Comparison of ENCODE assay signal across 8 cellular contexts in genomic region chr17:17682293-17682736, GRCh38. TPM values are rescaled to one million over a fixed set of nuclear protein-coding genes. Genes with fewer than 3 reads are reported as not detected.
DNase-seq lines count a peak whose midpoint lies in the region; ATAC-seq and TF ChIP-seq lines count a peak whose summit lies in the region.

No MANE protein-coding gene starts in this region.

- H3K9me3 ChIP-seq in neural cell (ENCODE audit: low read length) (no peaks in the 10 kb centered on the region), upper lobe of left lung (no peaks in the 10 kb centered on the region)

- H3K36me3 Mint-ChIP-seq in activated T-cell treated with anti-CD3 and anti-CD28 coated beads, Interleukin-2, amount 50 U/mL, for 72 hours (ENCODE audit: insufficient read depth in 2 of 2) = peaks cover 1 to 2% of the 10 kb centered on the region in 2 donors

- H3K4me3 Mint-ChIP-seq in activated T-cell treated with anti-CD3 and anti-CD28 coated beads, Interleukin-2, amount 50 U/mL, for 72 hours = peak overlapping the region; percentile 89 to 91

- DNase-seq in EH (ENCODE audit: low read depth) (peak; percentile 56), NCI-H526 treated with DMSO at 0.1 percent for 48 hours (lab: John Stamatoyannopoulos, UW) (peak; percentile 2), fibroblast of mammary gland (ENCODE audit: low read depth) (no peak), upper lobe of left lung (peak; percentile 70 to 93), Kasumi-1 (lab: John Stamatoyannopoulos, UW) (no peak)
- peak; percentile 76 to 79 for DNase-seq in activated T-cell treated with anti-CD3 and anti-CD28 coated beads, Interleukin-2, amount 50 U/mL, for 72 hours

- H4K20me1 ChIP-seq in neural cell (ENCODE audit: insufficient read depth) = no peaks in the 10 kb centered on the region

- peaks cover 50% of the 10 kb centered on the region for H3K79me2 ChIP-seq in neural cell (replicated peaks; ENCODE audit: insufficient read depth, low read length)

- TF ChIP-seq EP300 in neural cell (conservative IDR thresholded peaks at IDR 0.05; ENCODE audit: poor library complexity, severe bottlenecking) (no peak), upper lobe of left lung (IDR thresholded peaks at IDR 0.05) (no peak)

- H3K36me3 ChIP-seq in neural cell (ENCODE audit: insufficient read depth, low read length) (no peaks in the 10 kb centered on the region), upper lobe of left lung (no peaks in the 10 kb centered on the region)

- peak overlapping the region; percentile 88 for H3K27ac Mint-ChIP-seq in activated T-cell treated with anti-CD3 and anti-CD28 coated beads, Interleukin-2, amount 50 U/mL, for 72 hours

- H3K9ac ChIP-seq in neural cell (ENCODE audit: low read length) = peak overlapping the region; percentile 100

- peak overlapping the region; percentile 65 for H3K4me3 ChIP-seq in fibroblast of mammary gland (ENCODE audit: control insufficient read depth, low read depth, low read length)
- H3K4me3 ChIP-seq in neural cell (ENCODE audit: low read length) = peak overlapping the region; percentile 96
- H3K4me3 ChIP-seq in upper lobe of left lung = peak overlapping the region; percentile 63 to 96 (median 74)

- H3K27me3 ChIP-seq in neural cell (ENCODE audit: insufficient read depth, low read depth, low read length) (no peaks in the 10 kb centered on the region), upper lobe of left lung (no peaks in the 10 kb centered on the region)

- 0% methylated on average over 7 to 35 of the region's 49 CpGs for WGBS in upper lobe of left lung, 2 donors

- TF ChIP-seq RAD21 in neural cell (conservative IDR thresholded peaks at IDR 0.05) = no peak

- peaks cover 37 to 50% (median 41%) of the 10 kb centered on the region in 4 donors for H3K4me1 ChIP-seq in upper lobe of left lung

- H3K4me1 Mint-ChIP-seq in activated T-cell treated with anti-CD3 and anti-CD28 coated beads, Interleukin-2, amount 50 U/mL, for 72 hours (ENCODE audit: low read depth) = peaks cover 33% of the 10 kb centered on the region

- H2AFZ ChIP-seq in neural cell (ENCODE audit: low read depth, low read length) = peak overlapping the region; percentile 87

- H3K27me3 Mint-ChIP-seq in activated T-cell treated with anti-CD3 and anti-CD28 coated beads, Interleukin-2, amount 50 U/mL, for 72 hours (ENCODE audit: low read depth) = no peaks in the 10 kb centered on the region

- H3K27ac ChIP-seq in neural cell (ENCODE audit: low read length) = peak overlapping the region; percentile 99
- peak overlapping the region; percentile 90 to 94 (median 93) for H3K27ac ChIP-seq in upper lobe of left lung

- TF ChIP-seq POLR2A in upper lobe of left lung (IDR thresholded peaks at IDR 0.05) = peak in 2 of 4 donors; percentile 36 to 37

- H3K4me2 ChIP-seq in neural cell (ENCODE audit: low read length) = peak overlapping the region; percentile 51

- no peaks in the 10 kb centered on the region for H3K9me3 Mint-ChIP-seq in activated T-cell treated with anti-CD3 and anti-CD28 coated beads, Interleukin-2, amount 50 U/mL, for 72 hours

- H3K9me2 ChIP-seq in neural cell (ENCODE audit: insufficient read depth, low read length) = no peaks in the 10 kb centered on the region

- H3F3A ChIP-seq in neural cell (ENCODE audit: insufficient read depth, low read length, poor library complexity, severe bottlenecking) = no peaks in the 10 kb centered on the region

- ATAC-seq in GM21737 (IDR thresholded peaks at IDR 0.05; ENCODE audit: unreplicated experiment) = peak; percentile 33
- ATAC-seq in activated T-cell treated with anti-CD3 and anti-CD28 coated beads, Interleukin-2, amount 50 U/mL, for 72 hours (replicated peaks in 1 of 2) = peak; percentile 69 to 71
- peak; percentile 16 to 64 for ATAC-seq in upper lobe of left lung (ENCODE audit: low FRiP score in 2 of 2)

- TF ChIP-seq CTCF in fibroblast of mammary gland (conservative IDR thresholded peaks at IDR 0.05; ENCODE audit: control insufficient read depth, insufficient read depth, low read depth, low read length) (no peak), neural cell (IDR thresholded peaks at IDR 0.05; ENCODE audit: poor library complexity, severe bottlenecking) (no peak), upper lobe of left lung (IDR thresholded peaks at IDR 0.05) (peak in 1 of 6 experiments; percentile 2)

TF ChIP-seq in neural cell, 6 proteins besides CTCF, POLR2A, EP300 and RAD21:
- peak; percentile 24 for TF ChIP-seq SMC3 (conservative IDR thresholded peaks at IDR 0.05; ENCODE audit: poor library complexity)
- no peak for TF ChIP-seq MXI1 (conservative IDR thresholded peaks at IDR 0.05; ENCODE audit: poor library complexity, severe bottlenecking)
- no peak for TF ChIP-seq EZH2 (IDR thresholded peaks at IDR 0.05; ENCODE audit: borderline replicate concordance, insufficient read depth, low read length, poor library complexity, severe bottlenecking)
- TF ChIP-seq POLR2AphosphoS5 (IDR thresholded peaks at IDR 0.05) = no peak

RNA-seq across cellular contexts. Expression of gene RAI1, which starts 1.1 kb away (rescaled TPM):
- total RNA-seq in activated T-cell treated with anti-CD3 and anti-CD28 coated beads, Interleukin-2, amount 50 U/mL, for 72 hours = 10 to 100 TPM; 19.5 to 21.3 TPM
- polyA plus RNA-seq in neural cell = 16.9 and 21.0 TPM in 2 replicates
- polyA minus RNA-seq in neural cell = 54.1 and 59.6 TPM in 2 replicates
- 10 to 100 TPM; 33.8 to 76.6 (median 41.2) TPM for total RNA-seq in upper lobe of left lung

Comparison
In these comparisons a context has a peak if more than half of its experiments do, and no peak if none do; other contexts are left out.
1. DNase-seq: peak in EH (single experiment), NCI-H526 treated with DMSO at 0.1 percent for 48 hours (single experiment), activated T-cell treated with anti-CD3 and anti-CD28 coated beads, Interleukin-2, amount 50 U/mL, for 72 hours (2 of 2) and upper lobe of left lung (2 of 2); none in fibroblast of mammary gland (single experiment) and Kasumi-1 (0 of 2).
2. Peak in every context shown above with its lines, with median percentiles within 50 percentile points of each other: ATAC-seq and H3K4me3 ChIP-seq.